25 cellular contexts compared by ENCODE assay signal in the genomic region with DNA sequence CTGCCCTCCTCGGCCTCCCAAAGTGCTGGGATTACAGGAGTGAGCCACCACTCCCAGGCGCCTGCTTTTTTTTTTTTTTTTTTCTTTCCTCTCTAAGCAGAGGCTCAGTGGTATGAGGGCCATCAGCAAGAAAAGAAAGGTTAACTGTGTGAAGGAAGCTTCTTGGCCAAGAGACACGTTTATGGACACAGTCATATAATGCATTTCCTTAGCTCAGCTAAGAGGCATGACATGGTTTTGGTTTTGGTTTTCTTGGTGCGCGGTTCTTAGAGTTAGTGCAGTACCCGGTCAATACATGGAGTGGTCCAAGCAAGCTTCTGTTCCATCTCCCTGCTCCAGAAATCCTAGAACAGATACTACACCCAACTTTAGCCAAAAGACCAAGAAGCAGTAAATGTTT.
"Had no signal": no experiment of that assay in that cellular context is flagged by ENCODE, and none has a peak within 500 bp of the region (broad histone marks: within the 10 kb centered on the region; RNA-seq: fewer than 3 reads in every experiment).

No MANE protein-coding gene starts in this region.

- H3K4me3 ChIP-seq: adrenal gland, MG63, PC-9 had no signal

- H3K27me3 ChIP-seq: adrenal gland, MG63 had no signal

- H3K27ac ChIP-seq: PC-9, RWPE1 had no signal

- H3K9me3 ChIP-seq: adrenal gland, MG63 had no signal

- DNase-seq: activated CD4-positive, alpha-beta T cell treated with anti-CD3 and anti-CD28 coated beads, Interleukin-2, amount 10 ng/mL, durations not matched to agents 24 days and 14 days; activated CD4-positive, alpha-beta T cell treated with anti-CD3 and anti-CD28 coated beads, Interleukin-2, amount 50 U/mL, for 4 hours; activated CD8-positive, alpha-beta T cell treated with anti-CD3 and anti-CD28 coated beads for 36 hours; activated gamma-delta T cell treated with Interleukin-2 at 50 U/mL for 16 hours; activated naive CD4-positive, alpha-beta T cell treated with anti-CD3 and anti-CD28 coated beads for 36 hours; activated T-cell treated with anti-CD3 and anti-CD28 coated beads for 4 hours; activated T-cell treated with anti-CD3 and anti-CD28 coated beads, Interleukin-2, amount 50 U/mL, for 4 hours; adrenal gland; caudate nucleus; Kasumi-1; KBM-7; MG63; NCI-H1048; NCI-H1105 treated with DMSO at 0.1 percent for 48 hours; NCI-H1436; NCI-H1694; NCI-H1930; NCI-H2081 treated with DMSO at 0.1 percent for 48 hours; NCI-H226; NCI-H446 treated with DMSO at 0.1 percent for 48 hours; NCI-H524 treated with DMSO at 0.1 percent for 48 hours; PC-9; Right ventricle myocardium superior had no signal

- H3K4me2 ChIP-seq: PC-9 had no signal

- H2AFZ ChIP-seq: PC-9 had no signal

- ATAC-seq: activated CD8-positive, alpha-beta T cell treated with anti-CD3 and anti-CD28 coated beads for 36 hours; activated naive CD4-positive, alpha-beta T cell treated with anti-CD3 and anti-CD28 coated beads, Interleukin-2, amount 50 U/mL, for 72 hours; activated T-cell treated with anti-CD3 and anti-CD28 coated beads, Interleukin-2, amount 50 U/mL, for 4 hours had no signal
